Comparison of ENCODE assay signal across 22 cellular contexts in the genomic region with DNA sequence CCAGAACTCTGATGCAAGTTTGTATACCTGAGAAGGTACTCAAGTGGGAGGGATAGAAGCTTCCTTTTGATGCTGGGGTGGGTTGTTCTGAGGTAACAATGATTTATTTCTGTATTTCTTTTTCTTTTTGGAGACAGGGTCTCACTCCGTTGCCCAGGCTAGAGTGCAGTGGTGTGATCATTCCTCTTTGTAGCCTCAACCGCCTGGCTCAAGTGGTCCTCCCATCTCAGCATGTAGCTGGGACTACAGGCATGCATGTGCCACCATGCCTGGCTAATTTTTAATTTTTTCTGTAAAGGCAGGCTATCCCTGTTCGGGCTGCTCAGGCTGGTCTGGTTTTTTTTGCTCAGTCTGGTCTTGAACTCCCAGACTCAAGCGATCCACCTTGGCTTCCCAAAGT. TPM values are rescaled to one million over a fixed set of nuclear protein-coding genes. Genes with fewer than 3 reads are reported as not detected.
DNase-seq lines count a peak whose midpoint lies in the region; ATAC-seq, FAIRE-seq and TF ChIP-seq lines count a peak whose summit lies in the region.
"Had no signal": no experiment of that assay in that cellular context is flagged by ENCODE, and none has a peak within 500 bp of the region (broad histone marks: within the 10 kb centered on the region; RNA-seq: fewer than 3 reads in every experiment).

No MANE protein-coding gene starts in this region.

- no peaks in the 10 kb centered on the region for H3K9me2 ChIP-seq in Loucy (replicated peaks; ENCODE audit: low read depth, low read length)

- peak overlapping the region; percentile 23 for H3K27ac ChIP-seq in CD4-positive, CD25-positive, alpha-beta regulatory T cell (ENCODE audit: insufficient read depth, low read length, poor library complexity, severe bottlenecking)
- H3K27ac ChIP-seq in GM12878 (ENCODE audit: control insufficient read depth, insufficient read depth) = no peak overlapping the region
- peak overlapping the region; percentile 29 for H3K27ac ChIP-seq in neutrophil
- H3K27ac ChIP-seq: Peyer's patch, SJSA1 had no signal

- peaks cover 59% of the 10 kb centered on the region for H4K20me1 ChIP-seq in Loucy (ENCODE audit: insufficient read depth, low read length, poor library complexity, severe bottlenecking)
- H4K20me1 ChIP-seq in GM12878 (ENCODE audit: control insufficient read depth, insufficient read depth) = no peaks in the 10 kb centered on the region; the same call in 1 of the 2 replicates

- no peak for TF ChIP-seq CTCF in Loucy (conservative IDR thresholded peaks at IDR 0.05; ENCODE audit: low read length)
- no peak for TF ChIP-seq CTCF in GM12878 (IDR thresholded peaks at IDR 0.05 in 2 of 3, conservative IDR thresholded peaks at IDR 0.05 in 1 of 3; ENCODE audit: control insufficient read depth in 2 of 3, extremely low read depth in 1 of 3, insufficient read depth in 1 of 3, low read depth in 3 of 3, low read length in 3 of 3)
- no peak for TF ChIP-seq CTCF in neutrophil (IDR thresholded peaks at IDR 0.05)

- H3K4me1 ChIP-seq in CD4-positive, CD25-positive, alpha-beta regulatory T cell (ENCODE audit: control insufficient read depth, insufficient read depth, low read length, poor library complexity, severe bottlenecking) = peaks cover 18% of the 10 kb centered on the region
- H3K4me1 ChIP-seq in Loucy (ENCODE audit: insufficient read depth, low read length, poor library complexity, severe bottlenecking) = peaks cover 19% of the 10 kb centered on the region
- peaks cover 7% of the 10 kb centered on the region for H3K4me1 ChIP-seq in GM12878 (ENCODE audit: control insufficient read depth, insufficient read depth, low read length)
- H3K4me1 ChIP-seq in neutrophil (ENCODE audit: control insufficient read depth in 1 of 2, insufficient read depth in 1 of 2, low read depth in 1 of 2, low read length in 1 of 2) = peaks cover 17 to 20% of the 10 kb centered on the region in 2 experiments

- H3K36me3 Mint-ChIP-seq in CD4-positive, CD25-positive, alpha-beta regulatory T cell = peaks cover 24% of the 10 kb centered on the region

- RAD21 ChIA-PET in GM12878 (lab: Charles Lee; ENCODE audit: unreplicated experiment) = interaction anchor here (0.6 to 1.7 kb wide), 6 partner anchors 19 to 191 kb away, joined by 3 to 6 read pairs (median 3); no protein-coding TSS in a partner anchor

- SMC1A ChIA-PET in GM12878 (lab: Charles Lee; ENCODE audit: uncharacterized antibody, unreplicated experiment) = interaction anchor here (0.6 to 1.8 kb wide), 6 partner anchors 21 to 72 kb away, joined by 3 to 7 read pairs (median 4); no protein-coding TSS in a partner anchor

- no peaks in the 10 kb centered on the region for H3K9me3 Mint-ChIP-seq in CD4-positive, CD25-positive, alpha-beta regulatory T cell
- H3K9me3 Mint-ChIP-seq: CD4-positive, alpha-beta T cell had no signal

- intact Hi-C loops in GM12878 (cut with micrococcal nuclease; ENCODE audit: unreplicated experiment) = no loop called here

- WGBS in GM12878 (ENCODE audit: insufficient coverage, insufficient replicate concordance, low lambda C conversion rate, missing lambda C conversion rate) = 77% methylated on average over 4 of the region's 4 CpGs

- peaks cover 32% of the 10 kb centered on the region for H3K36me3 ChIP-seq in CD4-positive, CD25-positive, alpha-beta regulatory T cell (ENCODE audit: control insufficient read depth, insufficient read depth, low read length)
- H3K36me3 ChIP-seq in Loucy (ENCODE audit: insufficient read depth, low read length) = peaks cover 30% of the 10 kb centered on the region; the same call in 1 of the 2 replicates
- H3K36me3 ChIP-seq in GM12878 (ENCODE audit: control insufficient read depth in 2 of 2, insufficient read depth in 2 of 2, low read length in 1 of 2) = peaks cover 0 to 35% of the 10 kb centered on the region in 2 experiments; a peak in 3 of 4 replicates
- H3K36me3 ChIP-seq in neutrophil = peaks cover 58% of the 10 kb centered on the region

- H3K4me3 Mint-ChIP-seq in CD4-positive, CD25-positive, alpha-beta regulatory T cell = peak overlapping the region in 1 of 4 donors; percentile 44
- H3K4me3 Mint-ChIP-seq: CD4-positive, alpha-beta T cell had no signal

- CTCF ChIA-PET in GM12878 (lab: Yijun Ruan, JAX) = interaction anchor here (0.7 to 1.7 kb wide), 9 partner anchors 8 to 255 kb away, joined by 3 to 5 read pairs (median 3); no protein-coding TSS in a partner anchor

- peak overlapping the region; percentile 6 for H3K9ac ChIP-seq in Loucy (ENCODE audit: low read depth, low read length, poor library complexity, severe bottlenecking)
- H3K9ac ChIP-seq in GM12878 (ENCODE audit: control insufficient read depth, insufficient read depth, low read length) = no peak overlapping the region

- TF ChIP-seq POLR2A in GM12878 (IDR thresholded peaks at IDR 0.05; ENCODE audit: low read depth, low read length) = no peak

- no peak for TF ChIP-seq RAD21 in GM12878 (IDR thresholded peaks at IDR 0.05; ENCODE audit: insufficient read depth, low read depth, low read length)

- H3K79me2 ChIP-seq in Loucy (ENCODE audit: insufficient read depth, low read length) (peaks cover 99% of the 10 kb centered on the region), GM12878 (ENCODE audit: control insufficient read depth, insufficient read depth, low read length) (peaks cover 82% of the 10 kb centered on the region)

- no peaks in the 10 kb centered on the region for H3K9me3 ChIP-seq in CD4-positive, CD25-positive, alpha-beta regulatory T cell (ENCODE audit: control insufficient read depth in 2 of 2, low read length in 2 of 2)
- no peaks in the 10 kb centered on the region for H3K9me3 ChIP-seq in Loucy (ENCODE audit: insufficient read depth, low read depth, low read length)
- no peaks in the 10 kb centered on the region; the same call in 2 of the 3 replicates for H3K9me3 ChIP-seq in GM12878 (replicated peaks; ENCODE audit: control insufficient read depth, insufficient read depth, low read length)
- no peaks in the 10 kb centered on the region for H3K9me3 ChIP-seq in neutrophil
- H3K9me3 ChIP-seq: Peyer's patch, SJSA1 had no signal

- TF ChIP-seq EP300 in GM12878 (IDR thresholded peaks at IDR 0.05; ENCODE audit: borderline replicate concordance in 1 of 2, control insufficient read depth in 1 of 2, low read depth in 2 of 2, low read length in 2 of 2) = no peak

- H2AFZ ChIP-seq in Loucy (ENCODE audit: low read length) (no peak overlapping the region), GM12878 (ENCODE audit: control insufficient read depth, low read depth, low read length) (no peak overlapping the region)

- POLR2A ChIA-PET in GM12878 (lab: Charles Lee) = interaction anchor here (0.6 to 0.7 kb wide), 3 partner anchors 102 to 582 kb away, joined by 3 read pairs; no protein-coding TSS in a partner anchor

- no peak for DNase-seq in CD4-positive, CD25-positive, alpha-beta regulatory T cell
- no peak for DNase-seq in GM12878 (ENCODE audit: low read depth, low spot score)
- no peak for DNase-seq in effector CD8-positive, alpha-beta T cell (lab: John Stamatoyannopoulos, UW)
- DNase-seq in HPDE6-E6E7 (ENCODE audit: extremely low spot score) = no peak
- no peak for DNase-seq in SW480 (ENCODE audit: low spot score)
- no peak for DNase-seq in central memory CD4-positive, alpha-beta T cell
- DNase-seq: CD4-positive, alpha-beta T cell; COR-L47; KG1; NCI-H1092 treated with DMSO at 0.1 percent for 48 hours; NCI-H1436 treated with DMSO at 0.1 percent for 48 hours; NCI-H1930; NCI-H345; NCI-H524; NCI-H774; NK-92 treated with Interleukin-12 subunit alpha and Interleukin-12 subunit beta, amount 100 ng/mL, for 24 hours; Peyer's patch had no signal

- H3F3A ChIP-seq in Loucy (ENCODE audit: low read depth) = no peaks in the 10 kb centered on the region

- H3K4me2 ChIP-seq in Loucy (ENCODE audit: low read depth, low read length, poor library complexity, severe bottlenecking) (peak overlapping the region; percentile 46), GM12878 (ENCODE audit: control insufficient read depth, insufficient read depth) (peak overlapping the region; percentile 44; the same call in 1 of the 2 replicates)

- no peaks in the 10 kb centered on the region for H3K27me3 Mint-ChIP-seq in CD4-positive, CD25-positive, alpha-beta regulatory T cell
- H3K27me3 Mint-ChIP-seq: CD4-positive, alpha-beta T cell had no signal

- no peaks in the 10 kb centered on the region for H3K27me3 ChIP-seq in CD4-positive, CD25-positive, alpha-beta regulatory T cell (ENCODE audit: control insufficient read depth, insufficient read depth, low read length)
- H3K27me3 ChIP-seq in Loucy (ENCODE audit: insufficient read depth, low read length, poor library complexity, severe bottlenecking) (no peaks in the 10 kb centered on the region), GM12878 (replicated peaks in 1 of 2; ENCODE audit: control insufficient read depth in 2 of 2, insufficient read depth in 2 of 2, low read length in 1 of 2) (no peaks in the 10 kb centered on the region), neutrophil (no peaks in the 10 kb centered on the region)
- H3K27me3 ChIP-seq: Peyer's patch, SJSA1 had no signal

- H3K27ac Mint-ChIP-seq in CD4-positive, CD25-positive, alpha-beta regulatory T cell = peak overlapping the region in 1 of 3 donors; percentile 68
- H3K27ac Mint-ChIP-seq: CD4-positive, alpha-beta T cell had no signal

- ATAC-seq in CD4-positive, CD25-positive, alpha-beta regulatory T cell (ENCODE audit: low read depth in 2 of 2) = no peak
- ATAC-seq in GM12878 = peak; percentile 42

- peaks cover 10 to 49% (median 30%) of the 10 kb centered on the region in 4 donors for H3K4me1 Mint-ChIP-seq in CD4-positive, CD25-positive, alpha-beta regulatory T cell

- no TSS peak for BruUV-seq in GM12878 (replicated peaks; lab: Mats Ljungman, UMichigan)

- no peak overlapping the region for H3K4me3 ChIP-seq in CD4-positive, CD25-positive, alpha-beta regulatory T cell (ENCODE audit: low read depth, low read length)
- H3K4me3 ChIP-seq in Loucy (ENCODE audit: low read length, poor library complexity, severe bottlenecking) (no peak overlapping the region), GM12878 (no peak overlapping the region), neutrophil (ENCODE audit: low read depth in 1 of 2, low read length in 1 of 2) (no peak overlapping the region)
- H3K4me3 ChIP-seq: Peyer's patch, SJSA1 had no signal

- no peak for FAIRE-seq in GM12878 (lab: Jason Lieb, UNC)
- FAIRE-seq: GM18507, HTR-8/SVneo had no signal

- in situ Hi-C loops in GM12878 (cut with MboI) = no loop called here

RNA-seq across cellular contexts. Expression of a gene that starts 7.9 kb away (rescaled TPM):
- 346 TPM for total RNA-seq in CD4-positive, CD25-positive, alpha-beta regulatory T cell
- 10 to 100 TPM; 10.7 to 14.4 (median 11.8) TPM for polyA plus RNA-seq in CD4-positive, CD25-positive, alpha-beta regulatory T cell
- 275 and 292 TPM in 2 replicates for total RNA-seq in GM12878 (2013; cell fraction: nucleolus; rRNA removed)
- total RNA-seq in GM12878 (2014; rRNA removed) = 32.5 and 41.1 TPM in 2 replicates
- total RNA-seq in GM12878 (2014; rRNA removed; fragmentation: Illumina TruSeq; extraction: Trizol) = 41.0 and 42.0 TPM in 2 replicates
- total RNA-seq in GM12878 (2021) = 62.0 and 69.3 TPM in 2 replicates
- 35.7 TPM for polyA plus RNA-seq in GM12878 (2011; ENCODE audit: low read depth)
- polyA plus RNA-seq in GM12878 (2011; rRNA removed) = 34.2 and 66.1 TPM in 2 replicates
- 57.6 and 60.4 TPM in 2 replicates for polyA plus RNA-seq in GM12878 (2011; cell fraction: cytosol; rRNA removed)
- polyA plus RNA-seq in GM12878 (2011; cell fraction: nucleus; rRNA removed) = 202 and 220 TPM in 2 replicates
- polyA plus RNA-seq in GM12878 (2012) = 48.6 and 55.0 TPM in 2 replicates
- 53.7 and 65.7 TPM in 2 replicates for polyA plus RNA-seq in GM12878 (2014; fragmentation: Illumina TruSeq; extraction: Trizol)
- 10 to 100 TPM; 10.5 to 13.0 TPM for polyA plus RNA-seq in GM12878 (2014; fragmentation: Nextera tagmentation; extraction: Ambion mirVana)
- 43.2 and 49.2 TPM in 2 replicates for polyA plus RNA-seq in GM12878 (2014; rRNA removed)
- polyA plus RNA-seq in GM12878 (2016; fragmentation: Nextera tagmentation; extraction: Ambion mirVana) = 10 to 100 TPM; 19.0 to 21.8 TPM
- 111 and 140 TPM in 2 replicates for polyA minus RNA-seq in GM12878 (2011; rRNA and poly(A)+ RNA removed)
- 40.4 and 41.4 TPM in 2 replicates for polyA minus RNA-seq in GM12878 (2011; cell fraction: cytosol; rRNA and poly(A)+ RNA removed)
- 62.4 and 103 TPM in 2 replicates for polyA minus RNA-seq in GM12878 (2011; cell fraction: nucleus; rRNA and poly(A)+ RNA removed)
